ENCODE assay signal across 27 cellular contexts in genomic region chr12:28456934-28457710, GRCh38.
DNase-seq lines count a peak whose midpoint lies in the region; TF ChIP-seq lines count a peak whose summit lies in the region.
"Had no signal": no experiment of that assay in that cellular context is flagged by ENCODE, and none has a peak within 500 bp of the region (broad histone marks: within the 10 kb centered on the region; RNA-seq: fewer than 3 reads in every experiment).

No MANE protein-coding gene starts in this region.

- H2AFZ ChIP-seq in MM.1S (ENCODE audit: low read length), result no peak overlapping the region

- intact Hi-C loops in A673 (cut with micrococcal nuclease; ENCODE audit: unreplicated experiment), result no loop called here
- intact Hi-C loops in esophagus muscularis mucosa (cut with DNase I), result no loop called here

- H3K9me2 ChIP-seq in MM.1S (replicated peaks; ENCODE audit: insufficient read depth, low read length), result no peaks in the 10 kb centered on the region; the same call in 1 of the 2 replicates

- H4K20me1 ChIP-seq in BLaER1 treated with 17β-estradiol and CSF1 and Interleukin-3, amounts not matched to agents 10 nM and 100 nM, result no peaks in the 10 kb centered on the region
- H4K20me1 ChIP-seq in MM.1S (ENCODE audit: insufficient read depth, low read length), result no peaks in the 10 kb centered on the region

- H3K27me3 ChIP-seq in A673 (replicated peaks; ENCODE audit: insufficient read depth, low read depth, low read length, poor library complexity) (no peaks in the 10 kb centered on the region), MM.1S (replicated peaks; ENCODE audit: insufficient read depth, low read length) (no peaks in the 10 kb centered on the region), esophagus muscularis mucosa (no peaks in the 10 kb centered on the region)
- H3K27me3 ChIP-seq in BLaER1 treated with 17β-estradiol and CSF1 and Interleukin-3, amounts not matched to agents 10 nM and 100 nM, result no peaks in the 10 kb centered on the region
- H3K27me3 ChIP-seq: adrenal gland, brain microvascular endothelial cell, esophagus squamous epithelium, sigmoid colon, stomach, tibial artery had no signal

- H3K36me3 ChIP-seq in A673 (ENCODE audit: insufficient read depth, low read length, poor library complexity, severe bottlenecking) (no peaks in the 10 kb centered on the region), MM.1S (replicated peaks; ENCODE audit: insufficient read depth, low read length) (no peaks in the 10 kb centered on the region), esophagus muscularis mucosa (peaks cover 0 to 2% (median 0%) of the 10 kb centered on the region in 4 donors)
- peaks cover 0 to 26% (median 0%) of the 10 kb centered on the region in 11 experiments; a peak in 6 of 22 replicates for H3K36me3 ChIP-seq in BLaER1 treated with 17β-estradiol and CSF1 and Interleukin-3, amounts not matched to agents 10 nM and 100 nM
- H3K36me3 ChIP-seq: adrenal gland, brain microvascular endothelial cell had no signal

- POLR2A ChIA-PET in A673 (lab: Charles Lee; ENCODE audit: low non-redundant PET), result interaction anchor here (0.6 kb wide), 1 partner anchor 442 kb away, joined by 3 read pairs; no protein-coding TSS in a partner anchor

- H3K27ac ChIP-seq in A673 (ENCODE audit: low read depth, low read length, poor library complexity, severe bottlenecking) (no peak overlapping the region), MM.1S (ENCODE audit: low read length) (no peak overlapping the region), esophagus muscularis mucosa (replicated peaks in 1 of 4) (no peak overlapping the region)
- 0 out of 22 replicates have a peak overlapping the region, but pooled peaks of 1 of the 11 experiments have one; percentile 7 for H3K27ac ChIP-seq in BLaER1 treated with 17β-estradiol and CSF1 and Interleukin-3, amounts not matched to agents 10 nM and 100 nM
- H3K27ac ChIP-seq: adrenal gland, brain microvascular endothelial cell, coronary artery, esophagus squamous epithelium, sigmoid colon, stomach, tibial artery had no signal

- no TSS peak for BruUV-seq in A673 (replicated peaks; lab: Mats Ljungman, UMichigan)

- CTCF ChIA-PET in A673 (lab: Charles Lee), result no interaction called here

- H3K9ac ChIP-seq in BLaER1 treated with 17β-estradiol and CSF1 and Interleukin-3, amounts not matched to agents 10 nM and 100 nM, result no peak overlapping the region
- H3K9ac ChIP-seq in MM.1S (ENCODE audit: low read length), result no peak overlapping the region

- TF ChIP-seq POLR2A in esophagus muscularis mucosa (IDR thresholded peaks at IDR 0.05; ENCODE audit: low read depth), result no peak

- no peak overlapping the region for H3K4me3 ChIP-seq in A673 (ENCODE audit: low read depth, low read length, poor library complexity, severe bottlenecking)
- no peak overlapping the region for H3K4me3 ChIP-seq in BLaER1 treated with 17β-estradiol and CSF1 and Interleukin-3, amounts not matched to agents 10 nM and 100 nM
- H3K4me3 ChIP-seq in MM.1S (ENCODE audit: low read length), result no peak overlapping the region
- H3K4me3 ChIP-seq in esophagus muscularis mucosa, result no peak overlapping the region
- H3K4me3 ChIP-seq: adrenal gland, coronary artery, esophagus squamous epithelium, sigmoid colon, stomach, tibial artery had no signal

- DNase-seq in A673 (ENCODE audit: low spot score) (peak; percentile 6), MM.1S (no peak), fibroblast of peridontal ligament (ENCODE audit: extremely low read depth) (peak; percentile 20), esophagus muscularis mucosa (ENCODE audit: extremely low spot score) (no peak), NCI-H128 (lab: John Stamatoyannopoulos, UW; ENCODE audit: unreplicated experiment) (no peak)
- DNase-seq in central memory CD4-positive, alpha-beta T cell, result no peak
- DNase-seq: activated CD8-positive, alpha-beta memory T cell treated with anti-CD3 and anti-CD28 coated beads for 24 hours; activated gamma-delta T cell; activated T-cell treated with anti-CD3 and anti-CD28 coated beads, Interleukin-2, amount 50 U/mL, for 1 hour; brain microvascular endothelial cell; CD4-positive, alpha-beta T cell; DMS 273 treated with DMSO at 0.1 percent for 48 hours; esophagus squamous epithelium; NCI-H1105; NCI-H2029; NCI-H446; NCI-H82; SHP77; sigmoid colon; stimulated activated CD4-positive, alpha-beta T cell treated with anti-CD3 and anti-CD28 coated beads, Interleukin-15, amount 100 ng/mL, for 24 hours; stomach; SW 1271; T1000; tibial artery had no signal

- no peaks in the 10 kb centered on the region for H3F3A ChIP-seq in MM.1S (ENCODE audit: insufficient read depth, low read length)

- H3K4me2 ChIP-seq in BLaER1 treated with 17β-estradiol and CSF1 and Interleukin-3, amounts not matched to agents 10 nM and 100 nM, result peak overlapping the region in 10 of 11 experiments; percentile 12 to 76 (median 36); a peak in 16 of 22 replicates
- peak overlapping the region; percentile 16 for H3K4me2 ChIP-seq in MM.1S (ENCODE audit: low read depth, low read length)

- TF ChIP-seq EP300 in esophagus muscularis mucosa (IDR thresholded peaks at IDR 0.05), result no peak

- peaks cover 4% of the 10 kb centered on the region for H3K4me1 ChIP-seq in A673 (ENCODE audit: insufficient read depth, low read length, poor library complexity, severe bottlenecking)
- peaks cover 3 to 27% (median 18%) of the 10 kb centered on the region in 10 experiments; a peak in 18 of 20 replicates for H3K4me1 ChIP-seq in BLaER1 treated with 17β-estradiol and CSF1 and Interleukin-3, amounts not matched to agents 10 nM and 100 nM
- peaks cover 11% of the 10 kb centered on the region; the same call in 1 of the 2 replicates for H3K4me1 ChIP-seq in MM.1S (ENCODE audit: low read length)
- peaks cover 0 to 14% (median 3%) of the 10 kb centered on the region in 4 donors for H3K4me1 ChIP-seq in esophagus muscularis mucosa
- H3K4me1 ChIP-seq: esophagus squamous epithelium, sigmoid colon, stomach had no signal

- 80% methylated on average over 5 of the region's 5 CpGs for WGBS in esophagus muscularis mucosa

- TF ChIP-seq CTCF in A673 (conservative IDR thresholded peaks at IDR 0.05; ENCODE audit: low read depth, low read length) (no peak), MM.1S (IDR thresholded peaks at IDR 0.05; ENCODE audit: low read length) (no peak), esophagus muscularis mucosa (IDR thresholded peaks at IDR 0.05) (no peak)

- H3K9me3 ChIP-seq in A673 (ENCODE audit: low read depth, low read length, poor library complexity, severe bottlenecking), result no peaks in the 10 kb centered on the region
- H3K9me3 ChIP-seq in BLaER1 treated with 17β-estradiol and CSF1 and Interleukin-3, amounts not matched to agents 10 nM and 100 nM (replicated peaks in 1 of 11), result no peaks in the 10 kb centered on the region
- H3K9me3 ChIP-seq in MM.1S (replicated peaks; ENCODE audit: insufficient read depth, low read length), result no peaks in the 10 kb centered on the region
- no peaks in the 10 kb centered on the region for H3K9me3 ChIP-seq in esophagus muscularis mucosa
- H3K9me3 ChIP-seq: adrenal gland, esophagus squamous epithelium, sigmoid colon, stomach, tibial artery had no signal

- H3K79me2 ChIP-seq in MM.1S (ENCODE audit: low read length), result no peaks in the 10 kb centered on the region

Comparison
In these comparisons a context has a peak if more than half of its experiments do, and no peak if none do; other contexts are left out.
1. DNase-seq: peak in A673 (single experiment) and fibroblast of peridontal ligament (single experiment); none in MM.1S (single experiment), central memory CD4-positive, alpha-beta T cell (single experiment), esophagus muscularis mucosa (single experiment) and NCI-H128 (single experiment).